In the genomic region with DNA sequence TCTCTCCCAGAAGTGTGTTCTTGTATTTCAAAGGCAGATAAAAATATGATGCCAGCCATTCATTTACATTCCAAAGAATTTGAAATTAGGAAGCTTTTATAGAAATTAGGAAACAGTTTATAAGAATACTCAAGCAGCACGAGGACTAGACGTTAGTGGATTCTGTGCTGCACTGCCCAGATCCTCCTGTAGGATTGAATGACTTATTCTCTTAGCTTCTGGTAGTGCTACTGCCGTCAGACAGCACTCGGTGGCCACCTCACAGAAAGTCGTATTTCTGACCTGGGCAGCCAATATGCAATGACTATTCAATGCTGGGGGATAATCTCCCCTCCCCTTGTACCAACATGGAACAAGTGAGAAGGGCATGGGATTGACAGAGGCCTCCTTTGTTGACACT, we compare ENCODE assay signal across 1 cellular context.
TF ChIP-seq lines count a peak whose summit lies in the region.

No MANE protein-coding gene starts in this region.

TF ChIP-seq in GM12878, 131 proteins besides CTCF, POLR2A, EP300 and RAD21 (continued from another document):
- TF ChIP-seq, protein P1, sequence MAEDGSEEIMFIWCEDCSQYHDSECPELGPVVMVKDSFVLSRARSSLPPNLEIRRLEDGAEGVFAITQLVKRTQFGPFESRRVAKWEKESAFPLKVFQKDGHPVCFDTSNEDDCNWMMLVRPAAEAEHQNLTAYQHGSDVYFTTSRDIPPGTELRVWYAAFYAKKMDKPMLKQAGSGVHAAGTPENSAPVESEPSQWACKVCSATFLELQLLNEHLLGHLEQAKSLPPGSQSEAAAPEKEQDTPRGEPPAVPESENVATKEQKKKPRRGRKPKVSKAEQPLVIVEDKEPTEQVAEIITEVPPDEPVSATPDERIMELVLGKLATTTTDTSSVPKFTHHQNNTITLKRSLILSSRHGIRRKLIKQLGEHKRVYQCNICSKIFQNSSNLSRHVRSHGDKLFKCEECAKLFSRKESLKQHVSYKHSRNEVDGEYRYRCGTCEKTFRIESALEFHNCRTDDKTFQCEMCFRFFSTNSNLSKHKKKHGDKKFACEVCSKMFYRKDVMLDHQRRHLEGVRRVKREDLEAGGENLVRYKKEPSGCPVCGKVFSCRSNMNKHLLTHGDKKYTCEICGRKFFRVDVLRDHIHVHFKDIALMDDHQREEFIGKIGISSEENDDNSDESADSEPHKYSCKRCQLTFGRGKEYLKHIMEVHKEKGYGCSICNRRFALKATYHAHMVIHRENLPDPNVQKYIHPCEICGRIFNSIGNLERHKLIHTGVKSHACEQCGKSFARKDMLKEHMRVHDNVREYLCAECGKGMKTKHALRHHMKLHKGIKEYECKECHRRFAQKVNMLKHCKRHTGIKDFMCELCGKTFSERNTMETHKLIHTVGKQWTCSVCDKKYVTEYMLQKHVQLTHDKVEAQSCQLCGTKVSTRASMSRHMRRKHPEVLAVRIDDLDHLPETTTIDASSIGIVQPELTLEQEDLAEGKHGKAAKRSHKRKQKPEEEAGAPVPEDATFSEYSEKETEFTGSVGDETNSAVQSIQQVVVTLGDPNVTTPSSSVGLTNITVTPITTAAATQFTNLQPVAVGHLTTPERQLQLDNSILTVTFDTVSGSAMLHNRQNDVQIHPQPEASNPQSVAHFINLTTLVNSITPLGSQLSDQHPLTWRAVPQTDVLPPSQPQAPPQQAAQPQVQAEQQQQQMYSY (CRISPR knock-in tag; IDR thresholded peaks at IDR 0.05) = no peak
- TF ChIP-seq, protein P2, sequence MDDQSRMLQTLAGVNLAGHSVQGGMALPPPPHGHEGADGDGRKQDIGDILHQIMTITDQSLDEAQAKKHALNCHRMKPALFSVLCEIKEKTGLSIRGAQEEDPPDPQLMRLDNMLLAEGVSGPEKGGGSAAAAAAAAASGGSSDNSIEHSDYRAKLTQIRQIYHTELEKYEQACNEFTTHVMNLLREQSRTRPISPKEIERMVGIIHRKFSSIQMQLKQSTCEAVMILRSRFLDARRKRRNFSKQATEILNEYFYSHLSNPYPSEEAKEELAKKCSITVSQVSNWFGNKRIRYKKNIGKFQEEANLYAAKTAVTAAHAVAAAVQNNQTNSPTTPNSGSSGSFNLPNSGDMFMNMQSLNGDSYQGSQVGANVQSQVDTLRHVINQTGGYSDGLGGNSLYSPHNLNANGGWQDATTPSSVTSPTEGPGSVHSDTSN (IDR thresholded peaks at IDR 0.05; ENCODE audit: insufficient replicate concordance, low read depth, low read length) = no peak
- no peak for TF ChIP-seq TCF12 (IDR thresholded peaks at IDR 0.05; ENCODE audit: low read depth, low read length)
- no peak for TF ChIP-seq FOS (IDR thresholded peaks at IDR 0.05; ENCODE audit: borderline replicate concordance, extremely low read depth, insufficient read length)
- no peak for TF ChIP-seq CREB1 (IDR thresholded peaks at IDR 0.05; ENCODE audit: low read depth)
- TF ChIP-seq NRF1 (conservative IDR thresholded peaks at IDR 0.05; ENCODE audit: low read depth, low read length) = no peak
- no peak for TF ChIP-seq RUNX3 (IDR thresholded peaks at IDR 0.05; ENCODE audit: low read length)
- no peak for TF ChIP-seq HDAC2 (IDR thresholded peaks at IDR 0.05)
- TF ChIP-seq SUZ12 (IDR thresholded peaks at IDR 0.05; ENCODE audit: unreplicated experiment) = no peak
- TF ChIP-seq HDGF (IDR thresholded peaks at IDR 0.05) = no peak
TF ChIP-seq in GM12878: peak in this region for 0.
